Comparison of ENCODE assay signal across 8 cellular contexts in the genomic region with DNA sequence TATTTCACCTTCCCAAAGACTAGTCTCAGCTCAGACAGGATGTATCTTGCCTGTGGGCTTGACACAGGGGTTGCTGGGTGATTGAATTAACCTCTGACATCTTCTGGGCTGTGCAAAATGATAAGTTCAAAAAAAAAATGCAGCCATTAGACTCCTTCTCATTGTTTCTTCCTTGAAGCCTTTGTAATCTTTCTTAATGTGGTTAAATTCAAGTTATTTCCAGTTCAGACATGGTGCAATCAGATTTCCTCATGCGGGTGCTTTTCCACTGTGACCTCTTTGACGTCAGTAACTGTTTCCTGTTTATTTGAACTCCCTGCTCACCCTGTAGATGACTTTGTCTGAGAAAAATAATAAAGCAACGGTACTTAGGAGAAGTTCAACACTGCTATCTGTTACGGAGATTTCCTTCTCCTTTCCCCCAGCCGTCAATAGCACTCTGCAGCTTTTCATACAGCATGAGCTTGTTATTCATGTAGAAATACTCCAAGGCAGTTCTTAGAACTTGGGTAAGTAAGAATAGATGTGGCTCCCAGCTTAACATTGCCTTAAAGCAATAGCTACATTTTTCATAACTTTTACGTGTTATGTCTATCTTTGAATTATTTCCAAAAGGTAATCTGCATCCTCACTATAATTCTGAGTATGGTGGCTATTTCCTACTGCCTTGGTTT.
DNase-seq lines count a peak whose midpoint lies in the region; ATAC-seq and TF ChIP-seq lines count a peak whose summit lies in the region.

No MANE protein-coding gene starts in this region.

- H4K20me1 ChIP-seq in neural progenitor cell (ENCODE audit: low read depth) = no peaks in the 10 kb centered on the region

- no peak overlapping the region for H3K4me2 ChIP-seq in neural progenitor cell

- ATAC-seq in upper lobe of right lung = peak; percentile 84
- no peak for ATAC-seq in HG03460 (IDR thresholded peaks at IDR 0.05; ENCODE audit: unreplicated experiment)

- no peak overlapping the region for H3K27ac Mint-ChIP-seq in neural progenitor cell

- no peak overlapping the region for H2AFZ ChIP-seq in neural progenitor cell (replicated peaks)

- no peaks in the 10 kb centered on the region for H3K79me2 ChIP-seq in neural progenitor cell (ENCODE audit: low read depth)

- H3K27me3 ChIP-seq in duodenal mucosa (ENCODE audit: control insufficient read depth in 1 of 2, insufficient read depth in 2 of 2, low read length in 2 of 2) (no peaks in the 10 kb centered on the region), muscle layer of duodenum (ENCODE audit: low read depth, low read length) (no peaks in the 10 kb centered on the region), upper lobe of right lung (no peaks in the 10 kb centered on the region), neural progenitor cell (no peaks in the 10 kb centered on the region)

- H3K4me3 ChIP-seq in AG09309 (ENCODE audit: control insufficient read depth, low read depth, low read length) (no peak overlapping the region), duodenal mucosa (ENCODE audit: low read depth in 1 of 2, low read length in 2 of 2) (no peak overlapping the region), muscle layer of duodenum (ENCODE audit: low read depth in 1 of 2, low read length in 2 of 2) (peak overlapping the region in 1 of 2 donors; percentile 23), upper lobe of right lung (peak overlapping the region; percentile 17), neural progenitor cell (no peak overlapping the region)

- H3K9me3 ChIP-seq in duodenal mucosa (ENCODE audit: control insufficient read depth in 1 of 2, low read length in 2 of 2) (no peaks in the 10 kb centered on the region), muscle layer of duodenum (ENCODE audit: control insufficient read depth in 1 of 2, low read length in 2 of 2) (no peaks in the 10 kb centered on the region), upper lobe of right lung (no peaks in the 10 kb centered on the region), neural progenitor cell (ENCODE audit: low read depth) (no peaks in the 10 kb centered on the region)

- H3K4me3 Mint-ChIP-seq in neural progenitor cell = no peak overlapping the region

- H3K9ac ChIP-seq in duodenal mucosa (ENCODE audit: low read depth in 1 of 2, low read length in 2 of 2) = peak overlapping the region; percentile 5 to 51
- no peak overlapping the region for H3K9ac ChIP-seq in neural progenitor cell

- H3K27ac ChIP-seq in duodenal mucosa (ENCODE audit: low read depth, low read length) (peak overlapping the region; percentile 78), muscle layer of duodenum (ENCODE audit: low read length) (peak overlapping the region; percentile 93), upper lobe of right lung (peak overlapping the region; percentile 94), neural progenitor cell (no peak overlapping the region)

- no peaks in the 10 kb centered on the region for H3K36me3 Mint-ChIP-seq in neural progenitor cell

- no peak for TF ChIP-seq CTCF in AG09309 (IDR thresholded peaks at IDR 0.05; ENCODE audit: control insufficient read depth, insufficient read depth, low read depth, low read length, missing control alignments)
- TF ChIP-seq CTCF in upper lobe of right lung (IDR thresholded peaks at IDR 0.05) = no peak
- no peak for TF ChIP-seq CTCF in neural progenitor cell (IDR thresholded peaks at IDR 0.05)

- peaks cover 55 to 66% of the 10 kb centered on the region in 2 donors for H3K4me1 ChIP-seq in duodenal mucosa (ENCODE audit: control insufficient read depth in 1 of 2, insufficient read depth in 2 of 2, low read length in 2 of 2)
- peaks cover 0 to 24% of the 10 kb centered on the region in 2 donors for H3K4me1 ChIP-seq in muscle layer of duodenum (ENCODE audit: control insufficient read depth in 1 of 2, insufficient read depth in 2 of 2, low read length in 2 of 2)
- peaks cover 70% of the 10 kb centered on the region for H3K4me1 ChIP-seq in upper lobe of right lung
- no peaks in the 10 kb centered on the region for H3K4me1 ChIP-seq in neural progenitor cell

- peaks cover 2% of the 10 kb centered on the region for H3K27me3 Mint-ChIP-seq in neural progenitor cell (ENCODE audit: insufficient read depth, low read depth)

- H3K9me3 Mint-ChIP-seq in neural progenitor cell = no peaks in the 10 kb centered on the region

- peaks cover 23% of the 10 kb centered on the region for H3K4me1 Mint-ChIP-seq in neural progenitor cell

- intact Hi-C loops in upper lobe of right lung (cut with DNase I) = no loop called here

- H3K36me3 ChIP-seq in duodenal mucosa (ENCODE audit: control insufficient read depth in 1 of 2, insufficient read depth in 2 of 2, low read length in 2 of 2) (no peaks in the 10 kb centered on the region), muscle layer of duodenum (ENCODE audit: control insufficient read depth in 1 of 2, insufficient read depth in 2 of 2, low read length in 2 of 2) (peaks cover 0 to 4% of the 10 kb centered on the region in 2 donors), upper lobe of right lung (no peaks in the 10 kb centered on the region), neural progenitor cell (no peaks in the 10 kb centered on the region)

- DNase-seq in AG09309 (ENCODE audit: low read depth) (peak; percentile 95), HS-5 (ENCODE audit: low read depth) (peak; percentile 76), upper lobe of right lung (no peak), neural progenitor cell (ENCODE audit: low spot score) (no peak)
- DNase-seq in activated CD4-positive, CD25-positive, alpha-beta regulatory T cell treated with anti-CD3 and anti-CD28 coated beads, Interleukin-2, amount 50 U/mL, for 16 hours (ENCODE audit: low read depth, low spot score) = peak; percentile 46

- no peaks in the 10 kb centered on the region for H3F3A ChIP-seq in neural progenitor cell (ENCODE audit: low read depth)

Comparison
In these comparisons a context has a peak if more than half of its experiments do, and no peak if none do; other contexts are left out.
1. DNase-seq: peak in AG09309 (single experiment), HS-5 (single experiment) and activated CD4-positive, CD25-positive, alpha-beta regulatory T cell treated with anti-CD3 and anti-CD28 coated beads, Interleukin-2, amount 50 U/mL, for 16 hours (single experiment); none in upper lobe of right lung (single experiment) and neural progenitor cell (single experiment).